Comparison of ENCODE assay signal across 1 cellular context in the genomic region with DNA sequence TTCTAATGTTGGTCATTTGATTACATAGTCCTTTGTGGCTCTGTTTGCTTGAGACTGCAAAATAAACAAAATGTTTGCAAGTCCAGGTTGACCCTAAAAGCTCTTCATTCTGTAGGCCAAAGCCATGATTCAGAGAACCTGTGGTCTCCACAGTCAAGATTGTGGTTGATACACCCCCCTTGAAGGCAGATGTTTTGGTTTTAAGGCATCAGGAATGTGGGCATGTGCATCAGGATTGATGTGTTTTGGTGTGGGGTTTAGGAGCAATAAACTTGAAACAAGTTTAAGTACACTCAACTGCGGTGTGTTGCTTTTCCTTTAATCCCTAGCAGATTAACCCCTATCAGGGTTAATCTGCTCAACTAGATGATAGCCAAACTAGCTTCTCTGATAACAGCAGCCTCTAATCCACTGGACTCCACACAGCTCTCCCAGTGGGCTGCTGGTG.
TF ChIP-seq lines count a peak whose summit lies in the region.

No MANE protein-coding gene starts in this region.

TF ChIP-seq in IMR-90, 13 proteins besides CTCF, POLR2A, EP300 and RAD21:
- TF ChIP-seq CEBPB (IDR thresholded peaks at IDR 0.05; ENCODE audit: low read depth, low read length) (no peak), BHLHE40 (IDR thresholded peaks at IDR 0.05; ENCODE audit: low read depth, low read length) (no peak), RCOR1 (IDR thresholded peaks at IDR 0.05; ENCODE audit: insufficient replicate concordance, low read length) (no peak), FOS (IDR thresholded peaks at IDR 0.05; ENCODE audit: low read depth, low read length) (no peak), RFX5 (IDR thresholded peaks at IDR 0.05; ENCODE audit: low read depth, low read length) (no peak), MXI1 (IDR thresholded peaks at IDR 0.05; ENCODE audit: borderline replicate concordance, low read depth, low read length) (no peak)
- TF ChIP-seq, protein P1, sequence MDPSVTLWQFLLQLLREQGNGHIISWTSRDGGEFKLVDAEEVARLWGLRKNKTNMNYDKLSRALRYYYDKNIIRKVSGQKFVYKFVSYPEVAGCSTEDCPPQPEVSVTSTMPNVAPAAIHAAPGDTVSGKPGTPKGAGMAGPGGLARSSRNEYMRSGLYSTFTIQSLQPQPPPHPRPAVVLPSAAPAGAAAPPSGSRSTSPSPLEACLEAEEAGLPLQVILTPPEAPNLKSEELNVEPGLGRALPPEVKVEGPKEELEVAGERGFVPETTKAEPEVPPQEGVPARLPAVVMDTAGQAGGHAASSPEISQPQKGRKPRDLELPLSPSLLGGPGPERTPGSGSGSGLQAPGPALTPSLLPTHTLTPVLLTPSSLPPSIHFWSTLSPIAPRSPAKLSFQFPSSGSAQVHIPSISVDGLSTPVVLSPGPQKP (IDR thresholded peaks at IDR 0.05; ENCODE audit: borderline replicate concordance, low read depth, low read length) = no peak
TF ChIP-seq in IMR-90: peak in this region for 0.
